14 cellular contexts compared by ENCODE assay signal in genomic region chr21:34936299-34936698, GRCh38.
DNase-seq lines count a peak whose midpoint lies in the region; ATAC-seq and TF ChIP-seq lines count a peak whose summit lies in the region.
"Had no signal": no experiment of that assay in that cellular context is flagged by ENCODE, and none has a peak within 500 bp of the region (broad histone marks: within the 10 kb centered on the region; RNA-seq: fewer than 3 reads in every experiment).

No MANE protein-coding gene starts in this region.

- ATAC-seq in stimulated activated naive B cell treated with anti-CD40 and anti-IgM and Interleukin-4, amounts not matched to agents 10 μg/mL and 1 μg/mL and 100 μg/mL, for 72 hours (replicated peaks): peak in 1 of 2 donors; percentile 22
- no peak for ATAC-seq in GM18868 (IDR thresholded peaks at IDR 0.05; ENCODE audit: unreplicated experiment)
- ATAC-seq: left lung, pancreas had no signal

- TF ChIP-seq CTCF in endodermal cell (conservative IDR thresholded peaks at IDR 0.05) (no peak), brain microvascular endothelial cell (IDR thresholded peaks at IDR 0.05; ENCODE audit: low read depth, low read length, missing control alignments) (no peak)

- H3K27ac Mint-ChIP-seq in activated naive CD4-positive, alpha-beta T cell treated with anti-CD3 and anti-CD28 coated beads, Interleukin-2, amount 50 U/mL, for 24 hours: peak overlapping the region; percentile 95
- H3K27ac Mint-ChIP-seq in T-helper 1 cell treated with Interleukin-12 subunit alpha and Interleukin-12 subunit beta and Interleukin-4 antibody, amounts not matched to agents 30 μg/mL and 1 μg/mL, for 36 hours: peak overlapping the region; percentile 76
- H3K27ac Mint-ChIP-seq in endodermal cell: no peak overlapping the region
- H3K27ac Mint-ChIP-seq in stimulated activated naive B cell treated with anti-CD40 and anti-IgM and Interleukin-4, amounts not matched to agents 10 μg/mL and 1 μg/mL and 100 μg/mL, for 72 hours: peak overlapping the region; percentile 33

- 89 to 97% methylated on average over 4 to 7 of the region's 7 CpGs for WGBS in endodermal cell (ENCODE audit: insufficient coverage in 1 of 2, insufficient read length in 1 of 2), 2 experiments

- H3K36me3 Mint-ChIP-seq in activated naive CD4-positive, alpha-beta T cell treated with anti-CD3 and anti-CD28 coated beads, Interleukin-2, amount 50 U/mL, for 24 hours: peaks cover 2% of the 10 kb centered on the region
- H3K36me3 Mint-ChIP-seq in T-helper 1 cell treated with Interleukin-12 subunit alpha and Interleukin-12 subunit beta and Interleukin-4 antibody, amounts not matched to agents 30 μg/mL and 1 μg/mL, for 36 hours (ENCODE audit: low read depth): peaks cover 16% of the 10 kb centered on the region
- H3K36me3 Mint-ChIP-seq in endodermal cell (ENCODE audit: low read depth): no peaks in the 10 kb centered on the region
- H3K36me3 Mint-ChIP-seq in stimulated activated naive B cell treated with anti-CD40 and anti-IgM and Interleukin-4, amounts not matched to agents 10 μg/mL and 1 μg/mL and 100 μg/mL, for 72 hours: peaks cover 15 to 27% of the 10 kb centered on the region in 2 donors

- H3K9me3 ChIP-seq in endodermal cell (ENCODE audit: control insufficient read depth, low read length): no peaks in the 10 kb centered on the region
- H3K9me3 ChIP-seq: colonic mucosa, left lung, pancreas, Peyer's patch had no signal

- peak overlapping the region; percentile 33 for H3K27ac ChIP-seq in endodermal cell (ENCODE audit: low read depth, low read length)
- H3K27ac ChIP-seq in brain microvascular endothelial cell: no peak overlapping the region
- H3K27ac ChIP-seq: colonic mucosa, left lung, pancreas had no signal

- no peaks in the 10 kb centered on the region for H3K4me1 ChIP-seq in endodermal cell (ENCODE audit: control insufficient read depth, insufficient read depth, low read length)
- H3K4me1 ChIP-seq: colonic mucosa, pancreas had no signal

- H3K27me3 ChIP-seq in endodermal cell (ENCODE audit: control insufficient read depth, insufficient read depth, low read length, poor library complexity, severe bottlenecking) (no peaks in the 10 kb centered on the region), brain microvascular endothelial cell (replicated peaks) (no peaks in the 10 kb centered on the region)
- H3K27me3 ChIP-seq: colonic mucosa, left lung, Peyer's patch had no signal

- H3K9me3 Mint-ChIP-seq in activated naive CD4-positive, alpha-beta T cell treated with anti-CD3 and anti-CD28 coated beads, Interleukin-2, amount 50 U/mL, for 24 hours: no peaks in the 10 kb centered on the region
- no peaks in the 10 kb centered on the region for H3K9me3 Mint-ChIP-seq in T-helper 1 cell treated with Interleukin-12 subunit alpha and Interleukin-12 subunit beta and Interleukin-4 antibody, amounts not matched to agents 30 μg/mL and 1 μg/mL, for 36 hours
- H3K9me3 Mint-ChIP-seq in endodermal cell: no peaks in the 10 kb centered on the region
- peaks cover 1 to 4% of the 10 kb centered on the region in 2 donors for H3K9me3 Mint-ChIP-seq in stimulated activated naive B cell treated with anti-CD40 and anti-IgM and Interleukin-4, amounts not matched to agents 10 μg/mL and 1 μg/mL and 100 μg/mL, for 72 hours

- H3K9ac ChIP-seq in endodermal cell (ENCODE audit: extremely low read depth, low read length, poor library complexity, severe bottlenecking): no peak overlapping the region

- H3K4me3 ChIP-seq in endodermal cell (ENCODE audit: low read length) (no peak overlapping the region), brain microvascular endothelial cell (ENCODE audit: low read depth, low read length) (no peak overlapping the region)
- H3K4me3 ChIP-seq: colonic mucosa, left lung, pancreas, Peyer's patch had no signal

- POLR2A ChIA-PET in HEK293T (lab: Yijun Ruan, JAX): no interaction called here

- no peaks in the 10 kb centered on the region for H3K36me3 ChIP-seq in endodermal cell (ENCODE audit: control insufficient read depth, insufficient read depth, low read length)
- H3K36me3 ChIP-seq in brain microvascular endothelial cell (replicated peaks): no peaks in the 10 kb centered on the region
- H3K36me3 ChIP-seq: colonic mucosa, left lung, pancreas, Peyer's patch had no signal

- in situ Hi-C loops in brain microvascular endothelial cell (cut with HindIII; ENCODE audit: low pct_ligation_motif_present, low sequenced_read_pairs): no loop called here

- CTCF ChIA-PET in HEK293T (lab: Yijun Ruan, JAX): no interaction called here

- H3K4me3 Mint-ChIP-seq in activated naive CD4-positive, alpha-beta T cell treated with anti-CD3 and anti-CD28 coated beads, Interleukin-2, amount 50 U/mL, for 24 hours: peak overlapping the region; percentile 66
- H3K4me3 Mint-ChIP-seq in T-helper 1 cell treated with Interleukin-12 subunit alpha and Interleukin-12 subunit beta and Interleukin-4 antibody, amounts not matched to agents 30 μg/mL and 1 μg/mL, for 36 hours: peak overlapping the region; percentile 54
- H3K4me3 Mint-ChIP-seq in endodermal cell: no peak overlapping the region
- H3K4me3 Mint-ChIP-seq in stimulated activated naive B cell treated with anti-CD40 and anti-IgM and Interleukin-4, amounts not matched to agents 10 μg/mL and 1 μg/mL and 100 μg/mL, for 72 hours: peak overlapping the region; percentile 22 to 55

- H3K27me3 Mint-ChIP-seq in activated naive CD4-positive, alpha-beta T cell treated with anti-CD3 and anti-CD28 coated beads, Interleukin-2, amount 50 U/mL, for 24 hours: no peaks in the 10 kb centered on the region
- no peaks in the 10 kb centered on the region for H3K27me3 Mint-ChIP-seq in T-helper 1 cell treated with Interleukin-12 subunit alpha and Interleukin-12 subunit beta and Interleukin-4 antibody, amounts not matched to agents 30 μg/mL and 1 μg/mL, for 36 hours (ENCODE audit: low read depth)
- H3K27me3 Mint-ChIP-seq in endodermal cell (ENCODE audit: insufficient read depth): peaks cover 5% of the 10 kb centered on the region
- H3K27me3 Mint-ChIP-seq in stimulated activated naive B cell treated with anti-CD40 and anti-IgM and Interleukin-4, amounts not matched to agents 10 μg/mL and 1 μg/mL and 100 μg/mL, for 72 hours: no peaks in the 10 kb centered on the region

- peaks cover 95% of the 10 kb centered on the region for H3K4me1 Mint-ChIP-seq in activated naive CD4-positive, alpha-beta T cell treated with anti-CD3 and anti-CD28 coated beads, Interleukin-2, amount 50 U/mL, for 24 hours
- peaks cover 73% of the 10 kb centered on the region for H3K4me1 Mint-ChIP-seq in T-helper 1 cell treated with Interleukin-12 subunit alpha and Interleukin-12 subunit beta and Interleukin-4 antibody, amounts not matched to agents 30 μg/mL and 1 μg/mL, for 36 hours (ENCODE audit: low read depth)
- peaks cover 8% of the 10 kb centered on the region for H3K4me1 Mint-ChIP-seq in endodermal cell
- H3K4me1 Mint-ChIP-seq in stimulated activated naive B cell treated with anti-CD40 and anti-IgM and Interleukin-4, amounts not matched to agents 10 μg/mL and 1 μg/mL and 100 μg/mL, for 72 hours: peaks cover 57 to 91% of the 10 kb centered on the region in 2 donors

- no peak for DNase-seq in activated naive CD4-positive, alpha-beta T cell treated with Interleukin-2 at 50 U/mL for 16 hours
- DNase-seq in endodermal cell (no peak), brain microvascular endothelial cell (no peak), HEK293T (ENCODE audit: extremely low spot score) (no peak)
- DNase-seq in stimulated activated naive B cell treated with anti-CD40 and anti-IgM and Interleukin-4, amounts not matched to agents 10 μg/mL and 1 μg/mL and 100 μg/mL, for 72 hours: no peak
- DNase-seq: colonic mucosa, left lung, NCI-H226, pancreas, Peyer's patch, T1000 had no signal

TF ChIP-seq in HEK293T, 16 proteins besides CTCF, POLR2A, EP300 and RAD21:
- no peak for TF ChIP-seq SUZ12 (IDR thresholded peaks at IDR 0.05)
- TF ChIP-seq TARDBP (IDR thresholded peaks at IDR 0.05): no peak
- no peak for TF ChIP-seq ELF4 (IDR thresholded peaks at IDR 0.05)
- no peak for TF ChIP-seq FOXA1 (IDR thresholded peaks at IDR 0.05)
- TF ChIP-seq FOXK2 (IDR thresholded peaks at IDR 0.05): no peak
- TF ChIP-seq ZNF384 (IDR thresholded peaks at IDR 0.05): no peak
- no peak for TF ChIP-seq CTBP1 (IDR thresholded peaks at IDR 0.05; ENCODE audit: borderline replicate concordance)
